10 cellular contexts compared by ENCODE assay signal in the genomic region with DNA sequence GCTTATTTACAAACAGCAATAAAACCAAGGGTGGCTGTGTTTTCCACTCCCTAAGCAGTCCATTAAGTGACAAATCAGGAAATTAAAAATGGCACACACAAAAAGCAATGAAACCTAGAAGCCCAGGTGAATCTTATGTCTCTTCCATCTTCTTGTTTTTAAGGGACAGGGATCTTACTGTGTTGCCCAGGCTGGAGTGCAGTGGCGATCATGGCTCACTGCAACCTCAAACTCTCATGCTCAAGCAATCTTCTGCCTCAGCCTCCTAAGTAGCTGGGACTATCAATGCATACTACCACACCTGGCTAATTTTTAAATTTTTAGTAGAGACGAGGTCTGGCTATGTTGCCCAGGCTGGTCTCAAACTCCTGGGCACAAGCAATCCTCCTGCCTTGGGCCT. TPM values are rescaled to one million over a fixed set of nuclear protein-coding genes. Genes with fewer than 3 reads are reported as not detected.
A peak's percentile ranks its signal among the peaks of the same experiment; 100 is the strongest.
DNase-seq lines count a peak whose midpoint lies in the region; TF ChIP-seq lines count a peak whose summit lies in the region.
"Had no signal": no experiment of that assay in that cellular context is flagged by ENCODE, and none has a peak within 500 bp of the region (broad histone marks: within the 10 kb centered on the region; RNA-seq: fewer than 3 reads in every experiment).

No MANE protein-coding gene starts in this region.

- TF ChIP-seq POLR2A in spleen (IDR thresholded peaks at IDR 0.05) = no peak

- peak overlapping the region; percentile 75 for H3K27ac ChIP-seq in SJSA1
- peak overlapping the region in 6 of 8 donors; percentile 24 to 87 (median 86) for H3K27ac ChIP-seq in spleen
- H3K27ac ChIP-seq: parathyroid adenoma had no signal

- no peaks in the 10 kb centered on the region for H3K9me3 ChIP-seq in SJSA1 (replicated peaks)
- no peaks in the 10 kb centered on the region for H3K9me3 ChIP-seq in spleen

- H3K36me3 ChIP-seq in SJSA1 (peaks cover 59% of the 10 kb centered on the region), spleen (peaks cover 0 to 9% (median 0%) of the 10 kb centered on the region in 6 donors)

- peak overlapping the region; percentile 65 for H3K27ac Mint-ChIP-seq in T-helper 1 cell treated with Interleukin-12 subunit alpha and Interleukin-12 subunit beta and Interleukin-4 antibody, amounts not matched to agents 30 μg/mL and 1 μg/mL, for 36 hours

- H3K4me1 Mint-ChIP-seq in T-helper 1 cell treated with Interleukin-12 subunit alpha and Interleukin-12 subunit beta and Interleukin-4 antibody, amounts not matched to agents 30 μg/mL and 1 μg/mL, for 36 hours (ENCODE audit: low read depth) = peaks cover 29% of the 10 kb centered on the region

- TF ChIP-seq CTCF in fibroblast of the aortic adventitia (IDR thresholded peaks at IDR 0.05; ENCODE audit: insufficient read depth, low read length) (no peak), spleen (IDR thresholded peaks at IDR 0.05 in 8 of 11, conservative IDR thresholded peaks at IDR 0.05 in 3 of 11) (no peak), GM10248 (IDR thresholded peaks at IDR 0.05; ENCODE audit: control extremely low read depth, extremely low read depth, low read depth, missing control alignments) (no peak)

- no peaks in the 10 kb centered on the region for H3K27me3 Mint-ChIP-seq in T-helper 1 cell treated with Interleukin-12 subunit alpha and Interleukin-12 subunit beta and Interleukin-4 antibody, amounts not matched to agents 30 μg/mL and 1 μg/mL, for 36 hours (ENCODE audit: low read depth)

- H3K9me3 Mint-ChIP-seq in T-helper 1 cell treated with Interleukin-12 subunit alpha and Interleukin-12 subunit beta and Interleukin-4 antibody, amounts not matched to agents 30 μg/mL and 1 μg/mL, for 36 hours = no peaks in the 10 kb centered on the region

- POLR2A ChIA-PET in GM10248 (lab: Yijun Ruan, JAX) = interaction anchor here (0.7 kb wide), 1 partner anchor 35 kb away, joined by 3 read pairs; no protein-coding TSS in a partner anchor

- peaks cover 9% of the 10 kb centered on the region for H3K36me3 Mint-ChIP-seq in T-helper 1 cell treated with Interleukin-12 subunit alpha and Interleukin-12 subunit beta and Interleukin-4 antibody, amounts not matched to agents 30 μg/mL and 1 μg/mL, for 36 hours (ENCODE audit: low read depth)

- DNase-seq in T-helper 1 cell (no peak), SJSA1 (ENCODE audit: low read depth in 1 of 2, low spot score in 2 of 2) (no peak), fibroblast of the aortic adventitia (ENCODE audit: low read depth) (no peak), spleen (no peak), OCI-M2 (lab: John Stamatoyannopoulos, UW; ENCODE audit: unreplicated experiment) (no peak), SK-N-DZ (ENCODE audit: low spot score) (no peak), GM10248 (ENCODE audit: extremely low spot score) (no peak)
- DNase-seq: effector memory CD4-positive, alpha-beta T cell had no signal

- H3K27me3 ChIP-seq in SJSA1 (replicated peaks) = no peaks in the 10 kb centered on the region
- no peaks in the 10 kb centered on the region for H3K27me3 ChIP-seq in spleen (replicated peaks in 1 of 7)

- peaks cover 60% of the 10 kb centered on the region for H3K4me1 ChIP-seq in SJSA1 (replicated peaks)
- peaks cover 11 to 80% (median 46%) of the 10 kb centered on the region in 6 donors for H3K4me1 ChIP-seq in spleen

- H3K4me3 ChIP-seq in SJSA1 (peak overlapping the region; percentile 49), fibroblast of the aortic adventitia (ENCODE audit: low read depth, low read length) (peak overlapping the region; percentile 83), spleen (peak overlapping the region in 5 of 8 donors; percentile 44 to 69 (median 51))

- 93 to 100% (median 97%) methylated on average over 2 of the region's 2 CpGs for WGBS in spleen, 5 donors

- intact Hi-C loops in spleen (cut with DNase I; ENCODE audit: low total_unique reads) = no loop called here

- CTCF ChIA-PET in GM10248 (lab: Yijun Ruan, JAX) = interaction anchor here (2.2 kb wide), 1 partner anchor 10 kb away, joined by 8 read pairs; no protein-coding TSS in a partner anchor

- H3K4me3 Mint-ChIP-seq in T-helper 1 cell treated with Interleukin-12 subunit alpha and Interleukin-12 subunit beta and Interleukin-4 antibody, amounts not matched to agents 30 μg/mL and 1 μg/mL, for 36 hours = no peak overlapping the region

RNA-seq across cellular contexts. Expression of gene CERS5, which starts 52.4 kb away (rescaled TPM):
- total RNA-seq in SJSA1 (2014; rRNA removed; shearing (Covaris generic)) = 23.1 and 36.3 TPM in 2 replicates
- total RNA-seq in fibroblast of the aortic adventitia (ENCODE audit: low replicate concordance) (20.0 and 32.7 TPM in 2 replicates), spleen (10 to 100 TPM; 21.8 to 55.9 (median 41.3) TPM)
- polyA plus RNA-seq in spleen = 10 to 100 TPM; 40.3 to 90.8 (median 58.1) TPM
- 26.2 and 36.2 TPM in 2 replicates for polyA plus RNA-seq in SK-N-DZ (2014; cell fraction: cytosol; rRNA removed)
- 34.9 and 42.6 TPM in 2 replicates for polyA plus RNA-seq in SK-N-DZ (2014; cell fraction: nucleus; rRNA removed)
